In genomic region chr1:183106746-183107145, GRCh38 we compare ENCODE assay signal across 29 cellular contexts.
DNase-seq lines count a peak whose midpoint lies in the region; ATAC-seq and TF ChIP-seq lines count a peak whose summit lies in the region.
"Had no signal": no experiment of that assay in that cellular context is flagged by ENCODE, and none has a peak within 500 bp of the region (broad histone marks: within the 10 kb centered on the region; RNA-seq: fewer than 3 reads in every experiment).

No MANE protein-coding gene starts in this region.

- DNase-seq in AG04450 (ENCODE audit: low read depth, low spot score) (peak; percentile 29), HFFc6 (peak; percentile 64), chondrocyte (ENCODE audit: low spot score) (no peak), left lung (no peak), NCI-H446 (lab: John Stamatoyannopoulos, UW) (no peak), nephron progenitor cell (no peak)
- no peak for DNase-seq in naive thymus-derived CD8-positive, alpha-beta T cell
- DNase-seq in stimulated activated CD4-positive, alpha-beta T cell treated with anti-CD3 and anti-CD28 coated beads, Interleukin-4, amount 100 ng/mL, for 24 hours: no peak
- DNase-seq: activated CD8-positive, alpha-beta memory T cell treated with anti-CD3 and anti-CD28 coated beads, Interleukin-2, amount 10 ng/mL, durations not matched to agents 7 days and 5 days; activated naive CD8-positive, alpha-beta T cell treated with anti-CD3 and anti-CD28 coated beads, Interleukin-2, amount 50 U/mL, for 24 hours; activated T-cell treated with anti-CD3 and anti-CD28 coated beads, Interleukin-2, amount 50 U/mL, for 48 hours; CD4-positive, alpha-beta T cell; effector memory CD4-positive, alpha-beta T cell; foreskin keratinocyte; heart left ventricle; kidney glomerular epithelial cell; NCI-H1092 treated with DMSO at 0.1 percent for 48 hours; NCI-H187 treated with DMSO at 0.1 percent for 48 hours; NCI-H526; OCI-M1; stimulated activated CD4-positive, alpha-beta T cell treated with anti-CD3 and anti-CD28 coated beads, Interleukin-1b, Interleukin-23, amount 100 ng/mL, for 48 hours; T-helper 17 cell; tibial artery had no signal

- H3K4me1 Mint-ChIP-seq in HFFc6 (ENCODE audit: low read depth) (peaks cover 16% of the 10 kb centered on the region; the same call in 1 of the 2 replicates), chondrocyte (ENCODE audit: low read depth) (peaks cover 30% of the 10 kb centered on the region), nephron progenitor cell (peaks cover 32% of the 10 kb centered on the region)
- H3K4me1 Mint-ChIP-seq in naive thymus-derived CD8-positive, alpha-beta T cell: peaks cover 0 to 7% (median under 1%) of the 10 kb centered on the region in 4 donors
- H3K4me1 Mint-ChIP-seq: activated CD8-positive, alpha-beta memory T cell treated with anti-CD3 and anti-CD28 coated beads, Interleukin-2, amount 10 ng/mL, durations not matched to agents 7 days and 5 days; activated naive CD8-positive, alpha-beta T cell treated with anti-CD3 and anti-CD28 coated beads, Interleukin-2, amount 50 U/mL, for 24 hours; T-helper 17 cell had no signal

- H3K27ac Mint-ChIP-seq in HFFc6 (peak overlapping the region; percentile 78), chondrocyte (ENCODE audit: unreplicated experiment) (peak overlapping the region; percentile 81), nephron progenitor cell (no peak overlapping the region)
- H3K27ac Mint-ChIP-seq in naive thymus-derived CD8-positive, alpha-beta T cell: no peak overlapping the region
- H3K27ac Mint-ChIP-seq: activated CD8-positive, alpha-beta memory T cell treated with anti-CD3 and anti-CD28 coated beads, Interleukin-2, amount 10 ng/mL, durations not matched to agents 7 days and 5 days; activated naive CD8-positive, alpha-beta T cell treated with anti-CD3 and anti-CD28 coated beads, Interleukin-2, amount 50 U/mL, for 24 hours; CD4-positive, alpha-beta T cell; T-helper 17 cell had no signal

- peaks cover 0 to 4% of the 10 kb centered on the region in 2 donors for H3K36me3 ChIP-seq in left lung

- H3K4me3 Mint-ChIP-seq in HFFc6 (peak overlapping the region; percentile 24), chondrocyte (ENCODE audit: unreplicated experiment) (no peak overlapping the region), nephron progenitor cell (no peak overlapping the region)
- no peak overlapping the region for H3K4me3 Mint-ChIP-seq in naive thymus-derived CD8-positive, alpha-beta T cell
- H3K4me3 Mint-ChIP-seq: activated CD8-positive, alpha-beta memory T cell treated with anti-CD3 and anti-CD28 coated beads, Interleukin-2, amount 10 ng/mL, durations not matched to agents 7 days and 5 days; activated naive CD8-positive, alpha-beta T cell treated with anti-CD3 and anti-CD28 coated beads, Interleukin-2, amount 50 U/mL, for 24 hours; CD4-positive, alpha-beta T cell; neural crest cell; T-helper 17 cell had no signal

- H3K27me3 ChIP-seq in AG04450 (ENCODE audit: control insufficient read depth, insufficient read depth, low read length) (no peaks in the 10 kb centered on the region), left lung (no peaks in the 10 kb centered on the region)
- H3K27me3 ChIP-seq: foreskin keratinocyte, heart left ventricle, tibial artery had no signal

- H3K4me3 ChIP-seq in AG04450 (ENCODE audit: low read depth, low read length): no peak overlapping the region
- H3K4me3 ChIP-seq in left lung: no peak overlapping the region
- H3K4me3 ChIP-seq: coronary artery, heart left ventricle, K562, tibial artery had no signal

- peak overlapping the region; percentile 52 for H3K27ac ChIP-seq in AG04450 (ENCODE audit: low read depth, low read length)
- no peak overlapping the region for H3K27ac ChIP-seq in left lung
- H3K27ac ChIP-seq: epithelial cell of prostate, foreskin keratinocyte, heart left ventricle, parathyroid adenoma had no signal

- intact Hi-C loops in left lung (cut with DNase I): loop anchor here in 1 of 2 donors (10.0 kb wide), 1 partner anchor 82 kb away; the partner anchor contains the start of gene LAMC1

- H3K9me3 Mint-ChIP-seq in HFFc6: no peaks in the 10 kb centered on the region
- H3K9me3 Mint-ChIP-seq in chondrocyte (ENCODE audit: low read depth): no peaks in the 10 kb centered on the region
- no peaks in the 10 kb centered on the region for H3K9me3 Mint-ChIP-seq in naive thymus-derived CD8-positive, alpha-beta T cell
- H3K9me3 Mint-ChIP-seq in nephron progenitor cell: no peaks in the 10 kb centered on the region
- H3K9me3 Mint-ChIP-seq: activated naive CD8-positive, alpha-beta T cell treated with anti-CD3 and anti-CD28 coated beads, Interleukin-2, amount 50 U/mL, for 24 hours; CD4-positive, alpha-beta T cell; neural crest cell had no signal

- H3K9me3 ChIP-seq in AG04450 (ENCODE audit: control insufficient read depth, insufficient read depth, low read length) (no peaks in the 10 kb centered on the region), left lung (no peaks in the 10 kb centered on the region)
- H3K9me3 ChIP-seq: heart left ventricle, tibial artery had no signal

- TF ChIP-seq CTCF in AG04450 (IDR thresholded peaks at IDR 0.05; ENCODE audit: low read depth, low read length) (no peak), HFFc6 (IDR thresholded peaks at IDR 0.05) (no peak), chondrocyte (IDR thresholded peaks at IDR 0.05) (no peak), left lung (IDR thresholded peaks at IDR 0.05) (no peak), nephron progenitor cell (IDR thresholded peaks at IDR 0.05) (no peak)

- POLR2A ChIA-PET in AG04450 (lab: Yijun Ruan, JAX): interaction anchor here (0.9 to 1.5 kb wide), 2 partner anchors 9 to 144 kb away, joined by 3 to 5 read pairs; no protein-coding TSS in a partner anchor
- POLR2A ChIA-PET in naive thymus-derived CD8-positive, alpha-beta T cell (lab: Charles Lee): no interaction called here

- H3K27me3 Mint-ChIP-seq in HFFc6 (ENCODE audit: insufficient read depth) (peaks cover 4% of the 10 kb centered on the region; the same call in 1 of the 2 replicates), chondrocyte (ENCODE audit: low read depth) (no peaks in the 10 kb centered on the region), nephron progenitor cell (ENCODE audit: low read depth, poor library complexity) (peaks cover 3% of the 10 kb centered on the region)
- H3K27me3 Mint-ChIP-seq in naive thymus-derived CD8-positive, alpha-beta T cell: peaks cover 3 to 15% (median 9%) of the 10 kb centered on the region in 5 donors

- CTCF ChIA-PET in AG04450 (lab: Charles Lee): interaction anchor here (1.0 to 1.1 kb wide), 3 partner anchors 108 to 144 kb away, joined by 3 read pairs; no protein-coding TSS in a partner anchor

- H3K4me1 ChIP-seq in left lung: peaks cover 8 to 15% of the 10 kb centered on the region in 2 donors
- H3K4me1 ChIP-seq: foreskin keratinocyte, parathyroid adenoma had no signal

- peak; percentile 6 for ATAC-seq in left lung
- no peak for ATAC-seq in naive thymus-derived CD8-positive, alpha-beta T cell
- ATAC-seq: activated CD8-positive, alpha-beta memory T cell treated with anti-CD3 and anti-CD28 coated beads, Interleukin-2, amount 10 ng/mL, durations not matched to agents 7 days and 5 days; activated naive CD8-positive, alpha-beta T cell treated with anti-CD3 and anti-CD28 coated beads, Interleukin-2, amount 50 U/mL, for 24 hours; foreskin keratinocyte; K562; SK-N-SH treated with all-trans-retinoic acid at 6 μM for 48 hours; T-helper 17 cell had no signal

- H3K36me3 Mint-ChIP-seq in HFFc6 (ENCODE audit: low read depth) (peaks cover 59% of the 10 kb centered on the region), chondrocyte (ENCODE audit: low read depth) (peaks cover 35% of the 10 kb centered on the region), nephron progenitor cell (ENCODE audit: low read depth) (peaks cover 63% of the 10 kb centered on the region)
- H3K36me3 Mint-ChIP-seq in naive thymus-derived CD8-positive, alpha-beta T cell: peaks cover 0 to 2% (median 0%) of the 10 kb centered on the region in 3 donors
- H3K36me3 Mint-ChIP-seq: activated CD8-positive, alpha-beta memory T cell treated with anti-CD3 and anti-CD28 coated beads, Interleukin-2, amount 10 ng/mL, durations not matched to agents 7 days and 5 days had no signal

Comparison
In these comparisons a context has a peak if more than half of its experiments do, and no peak if none do; other contexts are left out.
1. DNase-seq: peak in AG04450 (single experiment) and HFFc6 (single experiment); none in chondrocyte (single experiment), left lung (0 of 2), naive thymus-derived CD8-positive, alpha-beta T cell (0 of 10), NCI-H446 (0 of 2), stimulated activated CD4-positive, alpha-beta T cell treated with anti-CD3 and anti-CD28 coated beads, Interleukin-4, amount 100 ng/mL, for 24 hours (single experiment) and nephron progenitor cell (single experiment).
2. H3K27ac Mint-ChIP-seq: peak in HFFc6 (single experiment) and chondrocyte (single experiment); none in naive thymus-derived CD8-positive, alpha-beta T cell (0 of 10) and nephron progenitor cell (single experiment).